In genomic region chr16:1812732-1813163, GRCh38 we compare ENCODE assay signal across 1 cellular context.
TF ChIP-seq lines count a peak whose summit lies in the region.

No MANE protein-coding gene starts in this region.

TF ChIP-seq in H1, 55 proteins besides CTCF, POLR2A, EP300 and RAD21:
- TF ChIP-seq BACH1 (IDR thresholded peaks at IDR 0.05; ENCODE audit: low read length) (peak; percentile 69; the same call in 1 of the 2 replicates), MAX (IDR thresholded peaks at IDR 0.05) (peak; percentile 82), RNF2 (IDR thresholded peaks at IDR 0.05; ENCODE audit: borderline replicate concordance, low read depth, low read length, missing control alignments, poor library complexity, severe bottlenecking) (no peak), KDM5A (IDR thresholded peaks at IDR 0.05; ENCODE audit: low read length) (no peak), TAF1 (IDR thresholded peaks at IDR 0.05; ENCODE audit: low read depth, low read length) (no peak), GABPA (IDR thresholded peaks at IDR 0.05; ENCODE audit: borderline replicate concordance, insufficient read depth, low read length) (0 out of 2 replicates have a peak, but pooled peaks have one; percentile 34), SP2 (IDR thresholded peaks at IDR 0.05; ENCODE audit: low read length) (no peak), SP4 (IDR thresholded peaks at IDR 0.05; ENCODE audit: low read length) (no peak), EGR1 (IDR thresholded peaks at IDR 0.05; ENCODE audit: borderline replicate concordance, low read depth, low read length) (peak; percentile 79), KDM4A (IDR thresholded peaks at IDR 0.05; ENCODE audit: low read depth, low read length, severe bottlenecking) (no peak), TBP (IDR thresholded peaks at IDR 0.05; ENCODE audit: low read depth, low read length) (0 out of 2 replicates have a peak, but pooled peaks have one; percentile 26), HDAC2 (IDR thresholded peaks at IDR 0.05; ENCODE audit: borderline replicate concordance in 1 of 2, low read depth in 2 of 2, low read length in 2 of 2) (peak in 1 of 2 experiments; percentile 64; a peak in 1 of 4 replicates), POLR2AphosphoS5 (IDR thresholded peaks at IDR 0.05; ENCODE audit: low read depth, low read length) (no peak), SIN3A (conservative IDR thresholded peaks at IDR 0.05 in 1 of 2, IDR thresholded peaks at IDR 0.05 in 1 of 2; ENCODE audit: low read depth in 1 of 2, low read length in 2 of 2) (peak in 1 of 2 experiments; percentile 64; a peak in 1 of 4 replicates), RFX5 (IDR thresholded peaks at IDR 0.05; ENCODE audit: borderline replicate concordance, low read depth, low read length) (no peak)
- TF ChIP-seq, protein P1, sequence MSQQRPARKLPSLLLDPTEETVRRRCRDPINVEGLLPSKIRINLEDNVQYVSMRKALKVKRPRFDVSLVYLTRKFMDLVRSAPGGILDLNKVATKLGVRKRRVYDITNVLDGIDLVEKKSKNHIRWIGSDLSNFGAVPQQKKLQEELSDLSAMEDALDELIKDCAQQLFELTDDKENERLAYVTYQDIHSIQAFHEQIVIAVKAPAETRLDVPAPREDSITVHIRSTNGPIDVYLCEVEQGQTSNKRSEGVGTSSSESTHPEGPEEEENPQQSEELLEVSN (IDR thresholded peaks at IDR 0.05) = 0 out of 2 replicates have a peak, but pooled peaks have one; percentile 4
TF ChIP-seq in H1: peak in this region for 8.
